ENCODE assay signal across 27 cellular contexts in genomic region chr17:38669520-38669919, GRCh38.
"Had no signal": no experiment of that assay in that cellular context is flagged by ENCODE, and none has a peak within 500 bp of the region (broad histone marks: within the 10 kb centered on the region; RNA-seq: fewer than 3 reads in every experiment).

No MANE protein-coding gene starts in this region.

- H3K9me3 ChIP-seq: MG63, Peyer's patch had no signal

- H3K4me3 Mint-ChIP-seq: activated CD8-positive, alpha-beta memory T cell treated with anti-CD3 and anti-CD28 coated beads, Interleukin-2, amount 10 ng/mL, durations not matched to agents 7 days and 5 days; activated T-cell treated with anti-CD3 and anti-CD28 coated beads, Interleukin-2, amount 50 U/mL, for 24 hours; activated T-helper 1 cell treated with anti-CD3 and anti-CD28 coated beads, Interleukin-12 subunit alpha, Interleukin-12 subunit beta, Interleukin-2, Interleukin-4 antibody, amounts not matched to agents 30 ng/mL and 10 ng/mL and 1 ng/mL, durations not matched to agents 14 hours and 24 hours and 36 hours; central memory CD8-positive, alpha-beta T cell; T-helper 1 cell treated with Interleukin-12 subunit alpha and Interleukin-12 subunit beta and Interleukin-4 antibody, amounts not matched to agents 30 μg/mL and 1 μg/mL, for 36 hours had no signal

- H3K36me3 Mint-ChIP-seq: activated CD8-positive, alpha-beta memory T cell treated with anti-CD3 and anti-CD28 coated beads, Interleukin-2, amount 10 ng/mL, durations not matched to agents 7 days and 5 days; activated naive CD8-positive, alpha-beta T cell; brain; WTC11 had no signal

- ATAC-seq: activated CD8-positive, alpha-beta memory T cell treated with anti-CD3 and anti-CD28 coated beads, Interleukin-2, amount 10 ng/mL, durations not matched to agents 7 days and 5 days; WTC11 had no signal

- H3K36me3 ChIP-seq: MG63, Peyer's patch, SJSA1 had no signal

- H3K27ac Mint-ChIP-seq: activated CD8-positive, alpha-beta memory T cell treated with anti-CD3 and anti-CD28 coated beads, Interleukin-2, amount 10 ng/mL, durations not matched to agents 7 days and 5 days; activated naive CD8-positive, alpha-beta T cell; activated T-cell treated with anti-CD3 and anti-CD28 coated beads, Interleukin-2, amount 50 U/mL, for 24 hours; activated T-helper 1 cell treated with anti-CD3 and anti-CD28 coated beads, Interleukin-12 subunit alpha, Interleukin-12 subunit beta, Interleukin-2, Interleukin-4 antibody, amounts not matched to agents 30 ng/mL and 10 ng/mL and 1 ng/mL, durations not matched to agents 14 hours and 24 hours and 36 hours; brain; T-helper 1 cell treated with Interleukin-12 subunit alpha and Interleukin-12 subunit beta and Interleukin-4 antibody, amounts not matched to agents 30 μg/mL and 1 μg/mL, for 36 hours; WTC11 had no signal

- H3K4me3 ChIP-seq: MG63, Peyer's patch, SJSA1 had no signal

- H3K9me3 Mint-ChIP-seq: activated T-cell treated with anti-CD3 and anti-CD28 coated beads, Interleukin-2, amount 50 U/mL, for 24 hours; activated T-helper 1 cell treated with anti-CD3 and anti-CD28 coated beads, Interleukin-12 subunit alpha, Interleukin-12 subunit beta, Interleukin-2, Interleukin-4 antibody, amounts not matched to agents 30 ng/mL and 10 ng/mL and 1 ng/mL, durations not matched to agents 14 hours and 24 hours and 36 hours; central memory CD8-positive, alpha-beta T cell; T-helper 1 cell treated with Interleukin-12 subunit alpha and Interleukin-12 subunit beta and Interleukin-4 antibody, amounts not matched to agents 30 μg/mL and 1 μg/mL, for 36 hours; WTC11 had no signal

- H3K9ac ChIP-seq: KMS-11 had no signal

- DNase-seq: activated CD4-positive, alpha-beta T cell treated with anti-CD3 and anti-CD28 coated beads for 48 hours; activated CD4-positive, alpha-beta T cell treated with anti-CD3 and anti-CD28 coated beads, Interleukin-2, amount 50 U/mL, for 48 hours; activated CD4-positive, CD25-positive, alpha-beta regulatory T cell treated with anti-CD3 and anti-CD28 coated beads, Interleukin-2, amount 50 U/mL, for 72 hours; activated CD8-positive, alpha-beta memory T cell treated with anti-CD3 and anti-CD28 coated beads, Interleukin-2, amount 10 ng/mL, durations not matched to agents 7 days and 5 days; activated effector memory CD4-positive, alpha-beta T cell treated with Interleukin-2 at 50 U/mL for 16 hours; activated naive CD4-positive, alpha-beta T cell; activated T-cell treated with anti-CD3 and anti-CD28 coated beads, Interleukin-2, amount 50 U/mL, for 24 hours; amygdala; MG63; MV-4-11; NCI-H1092 treated with DMSO at 0.1 percent for 48 hours; NCI-H1417 treated with DMSO at 0.1 percent for 48 hours; NCI-H1694; NCI-H2029 treated with DMSO at 0.1 percent for 48 hours; NCI-H345; NCI-H524; Peyer's patch; SHP77; T-helper 9 cell had no signal

- H3K4me1 Mint-ChIP-seq: central memory CD8-positive, alpha-beta T cell had no signal
